ENCODE assay signal across 20 cellular contexts in the genomic region with DNA sequence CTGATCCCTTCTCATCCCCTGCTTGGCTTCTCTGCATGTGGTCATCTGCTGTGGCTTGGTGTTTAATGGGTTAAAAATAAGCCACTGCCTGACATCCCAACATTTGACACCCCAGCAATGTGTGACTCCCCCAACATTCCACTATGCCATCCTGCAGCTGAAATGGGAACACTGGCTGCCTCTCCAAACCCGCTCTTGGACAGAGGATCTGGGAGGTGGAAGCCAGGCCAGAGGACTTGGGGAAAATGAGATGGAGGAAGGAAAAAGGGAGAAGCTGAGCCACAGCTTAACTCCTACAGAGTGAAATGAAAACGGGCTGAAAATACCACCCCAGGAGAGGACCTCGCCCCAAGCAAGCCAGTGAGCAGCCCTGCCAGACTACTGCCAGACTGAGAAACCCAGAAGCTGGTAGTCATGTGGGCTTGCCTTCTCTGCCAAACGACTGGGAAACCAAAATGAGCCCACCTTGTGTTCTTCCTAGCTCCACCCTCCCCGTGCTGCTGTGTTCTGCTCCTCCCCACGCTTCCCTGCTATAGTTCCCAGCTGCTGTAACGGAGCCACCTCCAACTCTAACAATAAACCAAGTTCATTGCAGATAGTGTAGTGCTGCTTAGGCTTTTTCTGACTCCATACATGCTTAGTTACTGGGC. TPM values are rescaled to one million over a fixed set of nuclear protein-coding genes. Genes with fewer than 3 reads are reported as not detected.
A peak's percentile ranks its signal among the peaks of the same experiment; 100 is the strongest.
DNase-seq lines count a peak whose midpoint lies in the region; ATAC-seq, FAIRE-seq and TF ChIP-seq lines count a peak whose summit lies in the region.
"Had no signal": no experiment of that assay in that cellular context is flagged by ENCODE, and none has a peak within 500 bp of the region (broad histone marks: within the 10 kb centered on the region; RNA-seq: fewer than 3 reads in every experiment).

No MANE protein-coding gene starts in this region.

- no peak for DNase-seq in left ventricle myocardium superior
- DNase-seq in Right ventricle myocardium inferior (ENCODE audit: missing footprints) = no peak
- no peak for DNase-seq in bronchial epithelial cell (ENCODE audit: low read depth)
- peak; percentile 33 for DNase-seq in mesenteric fat pad (ENCODE audit: low spot score)
- DNase-seq in vagina (ENCODE audit: extremely low spot score in 2 of 2) = no peak
- DNase-seq in CD14-positive monocyte (ENCODE audit: low spot score) = no peak
- DNase-seq in NCI-H526 treated with DMSO at 0.1 percent for 48 hours (lab: John Stamatoyannopoulos, UW) = no peak
- DNase-seq in NCI-H2196 (lab: John Stamatoyannopoulos, UW; ENCODE audit: unreplicated experiment) = no peak
- DNase-seq: activated CD4-positive, alpha-beta memory T cell treated with anti-CD3 and anti-CD28 coated beads, Interleukin-2, amount 10 ng/mL, durations not matched to agents 7 days and 5 days; amniotic stem cell; Caco-2; colonic mucosa; MV-4-11; NCI-H226; ovary; PC-3; stimulated activated naive CD4-positive, alpha-beta T cell treated with Interleukin-2 at 50 U/mL for 16 hours; SW 1271 had no signal

- H3K27ac ChIP-seq in vagina = peak overlapping the region; percentile 32
- H3K27ac ChIP-seq: colonic mucosa, epithelial cell of prostate, ovary had no signal

- peak overlapping the region in 1 of 7 donors; percentile 50 for H3K27ac Mint-ChIP-seq in CD14-positive monocyte
- H3K27ac Mint-ChIP-seq: activated CD4-positive, alpha-beta memory T cell treated with anti-CD3 and anti-CD28 coated beads, Interleukin-2, amount 10 ng/mL, durations not matched to agents 7 days and 5 days; activated T-helper 1 cell treated with anti-CD3 and anti-CD28 coated beads, Interleukin-12 subunit alpha, Interleukin-12 subunit beta, Interleukin-2, Interleukin-4 antibody, amounts not matched to agents 30 ng/mL and 10 ng/mL and 1 ng/mL, durations not matched to agents 14 hours and 24 hours and 36 hours had no signal

- H3K9me3 Mint-ChIP-seq in CD14-positive monocyte = no peaks in the 10 kb centered on the region
- H3K9me3 Mint-ChIP-seq: activated CD4-positive, alpha-beta memory T cell treated with anti-CD3 and anti-CD28 coated beads, Interleukin-2, amount 10 ng/mL, durations not matched to agents 7 days and 5 days; activated T-helper 1 cell treated with anti-CD3 and anti-CD28 coated beads, Interleukin-12 subunit alpha, Interleukin-12 subunit beta, Interleukin-2, Interleukin-4 antibody, amounts not matched to agents 30 ng/mL and 10 ng/mL and 1 ng/mL, durations not matched to agents 14 hours and 24 hours and 36 hours had no signal

- TF ChIP-seq CTCF in bronchial epithelial cell (IDR thresholded peaks at IDR 0.05; ENCODE audit: insufficient read depth, low read length, severe bottlenecking) (no peak), vagina (IDR thresholded peaks at IDR 0.05) (no peak), CD14-positive monocyte (IDR thresholded peaks at IDR 0.05) (no peak)

- H3K4me1 Mint-ChIP-seq in CD14-positive monocyte = no peaks in the 10 kb centered on the region

- H3K4me3 Mint-ChIP-seq in CD14-positive monocyte = no peak overlapping the region
- H3K4me3 Mint-ChIP-seq: activated CD4-positive, alpha-beta memory T cell treated with anti-CD3 and anti-CD28 coated beads, Interleukin-2, amount 10 ng/mL, durations not matched to agents 7 days and 5 days; activated T-helper 1 cell treated with anti-CD3 and anti-CD28 coated beads, Interleukin-12 subunit alpha, Interleukin-12 subunit beta, Interleukin-2, Interleukin-4 antibody, amounts not matched to agents 30 ng/mL and 10 ng/mL and 1 ng/mL, durations not matched to agents 14 hours and 24 hours and 36 hours had no signal

- peaks cover 8% of the 10 kb centered on the region for H3K4me1 ChIP-seq in vagina
- H3K4me1 ChIP-seq: Caco-2, colonic mucosa had no signal

- H3K4me3 ChIP-seq in bronchial epithelial cell (ENCODE audit: low read depth, low read length) = no peak overlapping the region
- H3K4me3 ChIP-seq in vagina = no peak overlapping the region
- H3K4me3 ChIP-seq: colonic mucosa, ovary had no signal

- H3K9me3 ChIP-seq in vagina = no peaks in the 10 kb centered on the region
- H3K9me3 ChIP-seq: Caco-2, colonic mucosa, ovary had no signal

- peaks cover 0 to 2% (median 1%) of the 10 kb centered on the region in 3 donors for H3K27me3 Mint-ChIP-seq in CD14-positive monocyte (ENCODE audit: low read depth in 3 of 3)
- H3K27me3 Mint-ChIP-seq: activated CD4-positive, alpha-beta memory T cell treated with anti-CD3 and anti-CD28 coated beads, Interleukin-2, amount 10 ng/mL, durations not matched to agents 7 days and 5 days had no signal

- no peak for TF ChIP-seq POLR2A in vagina (IDR thresholded peaks at IDR 0.05)

- peaks cover 12 to 18% of the 10 kb centered on the region in 2 donors for H3K36me3 Mint-ChIP-seq in CD14-positive monocyte

- ATAC-seq in left ventricle myocardium superior = peak; percentile 23
- no peak for ATAC-seq in Right ventricle myocardium inferior
- ATAC-seq: PC-3 had no signal

- H3K36me3 ChIP-seq in bronchial epithelial cell (ENCODE audit: control insufficient read depth, insufficient read depth, low read length) (peaks cover 10% of the 10 kb centered on the region), vagina (peaks cover 0 to 10% of the 10 kb centered on the region in 2 donors)
- H3K36me3 ChIP-seq: colonic mucosa, ovary had no signal

- intact Hi-C loops in left ventricle myocardium superior (cut with micrococcal nuclease) (no loop called here), Right ventricle myocardium inferior (cut with DNase I) (no loop called here), vagina (cut with DNase I) (no loop called here), CD14-positive monocyte (cut with micrococcal nuclease) (no loop called here)

- H3K27me3 ChIP-seq in bronchial epithelial cell (ENCODE audit: control insufficient read depth, insufficient read depth, low read length) = no peaks in the 10 kb centered on the region
- H3K27me3 ChIP-seq in vagina = no peaks in the 10 kb centered on the region
- H3K27me3 ChIP-seq: colonic mucosa, ovary had no signal

- peak; percentile 86 for FAIRE-seq in bronchial epithelial cell (lab: Jason Lieb, UNC)

RNA-seq across cellular contexts. Expression of a gene that starts 13.7 kb away (rescaled TPM):
- total RNA-seq in left ventricle myocardium superior = 13.0 TPM
- 21.4 TPM for total RNA-seq in Right ventricle myocardium inferior
- 0.13 and 0.26 TPM in 2 replicates for total RNA-seq in bronchial epithelial cell
- total RNA-seq in mesenteric fat pad = 13.8 TPM
- total RNA-seq in vagina = 16.9 TPM
- polyA plus RNA-seq in CD14-positive monocyte = under 1 TPM in 1 of 2 donors, not detected in 1; 0.02 TPM

RNA-seq across cellular contexts. Expression of a gene that starts 38.2 kb away (rescaled TPM):
- total RNA-seq in left ventricle myocardium superior (25.3 TPM), Right ventricle myocardium inferior (24.3 TPM), bronchial epithelial cell (28.7 and 29.3 TPM in 2 replicates), mesenteric fat pad (44.8 TPM), vagina (44.9 TPM)
- 1 to 10 TPM; 1.8 to 3.1 TPM for polyA plus RNA-seq in CD14-positive monocyte

RNA-seq across cellular contexts. Expression of a gene that starts 58.9 kb away (rescaled TPM):
- total RNA-seq in left ventricle myocardium superior (11.3 TPM), Right ventricle myocardium inferior (15.7 TPM), bronchial epithelial cell (46.1 and 85.3 TPM in 2 replicates), mesenteric fat pad (63.5 TPM), vagina (46.4 TPM)
- polyA plus RNA-seq in CD14-positive monocyte = 1 to 10 TPM in 1 of 2 donors, under 1 TPM in 1; 0.95 to 2.0 TPM

Comparison
In these comparisons a context has a peak if more than half of its experiments do, and no peak if none do; other contexts are left out.
1. RNA of a gene that starts 13.7 kb away (total RNA-seq): 21.4 TPM in Right ventricle myocardium inferior (single experiment), 16.9 TPM in vagina (single experiment), 13.8 TPM in mesenteric fat pad (single experiment) and 13.0 TPM in left ventricle myocardium superior (single experiment); 0.13 to 0.26 TPM in bronchial epithelial cell; every median in the first group is over 10 times any median in the second.